ENCODE assay signal across 1 cellular context in genomic region chr7:129083525-129083924, GRCh38.
TF ChIP-seq lines count a peak whose summit lies in the region.

No MANE protein-coding gene starts in this region.

TF ChIP-seq in K562, 482 proteins besides CTCF, POLR2A, EP300 and RAD21 (continued from another document):
- TF ChIP-seq PBX2 (CRISPR knock-in tag; IDR thresholded peaks at IDR 0.05; ENCODE audit: low read depth) = no peak
- peak; percentile 87 for TF ChIP-seq PBX2 (tag; conservative IDR thresholded peaks at IDR 0.05; ENCODE audit: low read depth)
- peak; percentile 67 for TF ChIP-seq MEIS2 (IDR thresholded peaks at IDR 0.05; ENCODE audit: partially characterized antibody)
- no peak for TF ChIP-seq ZNF395 (CRISPR knock-in tag; IDR thresholded peaks at IDR 0.05)
- TF ChIP-seq GATA2 (CRISPR knock-in tag; IDR thresholded peaks at IDR 0.05) = no peak
- TF ChIP-seq HES1 (IDR thresholded peaks at IDR 0.05; ENCODE audit: low read depth) = no peak
- peak; percentile 44; the same call in 1 of the 2 replicates for TF ChIP-seq PKNOX1 (IDR thresholded peaks at IDR 0.05)
- no peak for TF ChIP-seq RNF2 (IDR thresholded peaks at IDR 0.05)
- no peak for TF ChIP-seq MGA (IDR thresholded peaks at IDR 0.05)
- TF ChIP-seq ZNF766 (CRISPR knock-in tag; conservative IDR thresholded peaks at IDR 0.05) = no peak
TF ChIP-seq in K562: peak in this region for 4.
